8 cellular contexts compared by ENCODE assay signal in the genomic region with DNA sequence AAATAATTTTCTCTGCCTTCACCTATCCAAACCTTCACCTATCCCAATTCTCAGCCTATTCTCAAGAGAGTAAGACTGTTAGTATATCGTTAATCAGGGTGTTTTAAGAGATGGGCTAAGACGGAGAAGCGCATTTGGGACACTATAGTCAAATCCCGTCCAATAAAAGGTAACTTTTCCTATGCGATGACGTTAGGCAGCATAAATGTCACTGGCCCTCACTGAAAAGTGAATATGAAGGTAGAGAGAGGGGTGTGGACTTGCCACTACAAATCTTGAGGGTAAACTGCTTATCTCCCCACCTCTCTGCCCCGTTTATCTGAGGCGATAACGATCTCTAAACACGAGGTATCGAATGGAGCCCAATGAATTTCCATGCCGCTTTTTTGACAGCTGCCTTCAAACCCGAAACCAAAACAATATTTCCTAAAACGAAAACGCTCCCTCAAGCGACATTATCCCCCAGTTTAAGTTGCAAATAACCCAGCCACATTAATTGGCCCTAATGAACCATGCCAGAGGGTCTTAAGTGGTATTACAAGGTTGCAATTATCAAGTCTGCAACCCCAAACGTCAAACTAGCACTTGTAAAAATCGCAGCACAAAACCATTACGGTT. TPM values are rescaled to one million over a fixed set of nuclear protein-coding genes. Genes with fewer than 3 reads are reported as not detected.
DNase-seq lines count a peak whose midpoint lies in the region; ATAC-seq and TF ChIP-seq lines count a peak whose summit lies in the region.

No MANE protein-coding gene starts in this region.

- intact Hi-C loops in mucosa of descending colon (cut with DNase I, micrococcal nuclease) (loop anchor here (10.0 kb wide), 2 partner anchors 423 to 477 kb away; no protein-coding TSS in a partner anchor), left colon (cut with DNase I, micrococcal nuclease) (loop anchor here in 1 of 2 donors (10.0 kb wide), 1 partner anchor 477 kb away; no protein-coding TSS in a partner anchor)

- peak overlapping the region; percentile 50 for H3K4me3 ChIP-seq in mucosa of descending colon

- ATAC-seq in mucosa of descending colon, result no peak
- ATAC-seq in HG02798 (IDR thresholded peaks at IDR 0.05; ENCODE audit: poor library complexity, unreplicated experiment), result no peak
- no peak for ATAC-seq in left colon
- ATAC-seq in GM21526 (IDR thresholded peaks at IDR 0.05; ENCODE audit: low FRiP score, unreplicated experiment), result no peak

- peaks cover 9% of the 10 kb centered on the region for H3K4me1 ChIP-seq in mucosa of descending colon (ENCODE audit: low read depth)

- H3K9me3 ChIP-seq in mucosa of descending colon, result no peaks in the 10 kb centered on the region

- in situ Hi-C loops in G401 (cut with HindIII; ENCODE audit: low sequenced_read_pairs), result no loop called here

- TF ChIP-seq CTCF in mucosa of descending colon (IDR thresholded peaks at IDR 0.05), result no peak

- no peaks in the 10 kb centered on the region for H3K36me3 ChIP-seq in mucosa of descending colon (ENCODE audit: low read depth)

- DNase-seq in G401 (ENCODE audit: low spot score) (peak; percentile 51), NCI-H69 (lab: John Stamatoyannopoulos, UW) (peak; percentile 62), cerebellar cortex (ENCODE audit: low spot score) (peak; percentile 52), mucosa of descending colon (no peak), SKM-1 treated with dmso at 0.1 percent for 144 hours (lab: John Stamatoyannopoulos, UW; ENCODE audit: unreplicated experiment) (no peak), left colon (no peak)

RNA-seq across cellular contexts. Expression of a gene that starts 1.5 kb away (rescaled TPM):
- not detected in 2 replicates for total RNA-seq in G401 (2014; rRNA removed; shearing (Covaris generic))
- total RNA-seq in mucosa of descending colon, result 10 to 100 TPM; 25.6 to 59.0 (median 27.7) TPM
- total RNA-seq in left colon, result 10 to 100 TPM; 19.9 to 26.3 TPM

Comparison
In these comparisons a context has a peak if more than half of its experiments do, and no peak if none do; other contexts are left out.
1. DNase-seq: peak in G401 (single experiment), NCI-H69 (single experiment) and cerebellar cortex (single experiment); none in mucosa of descending colon (0 of 3), SKM-1 treated with dmso at 0.1 percent for 144 hours (single experiment) and left colon (0 of 2).
2. RNA of a gene that starts 1.5 kb away (total RNA-seq): 25.6 to 59.0 TPM in mucosa of descending colon and 19.9 to 26.3 TPM in left colon; not detected in G401; every median in the first group is over 10 times any median in the second.